Comparison of ENCODE assay signal across 1 cellular context in genomic region chr5:176541338-176542134, GRCh38.
A peak's percentile ranks its signal among the peaks of the same experiment; 100 is the strongest.
TF ChIP-seq lines count a peak whose summit lies in the region.

No MANE protein-coding gene starts in this region.

TF ChIP-seq in H1, 55 proteins besides CTCF, POLR2A, EP300 and RAD21:
- peak; percentile 65 for TF ChIP-seq TEAD4 (IDR thresholded peaks at IDR 0.05; ENCODE audit: low read depth, low read length)
- no peak for TF ChIP-seq HDAC6 (IDR thresholded peaks at IDR 0.05; ENCODE audit: low read depth, low read length)
- TF ChIP-seq USF2 (IDR thresholded peaks at IDR 0.05; ENCODE audit: low read length): no peak
- TF ChIP-seq ASH2L (IDR thresholded peaks at IDR 0.05; ENCODE audit: low read length): peak; percentile 67
- TF ChIP-seq YY1 (IDR thresholded peaks at IDR 0.05; ENCODE audit: low read depth, low read length): no peak
- TF ChIP-seq TBP (IDR thresholded peaks at IDR 0.05; ENCODE audit: low read depth, low read length): 0 out of 2 replicates have a peak, but pooled peaks have one; percentile 14
- TF ChIP-seq TAF1 (IDR thresholded peaks at IDR 0.05; ENCODE audit: low read depth, low read length): 0 out of 2 replicates have a peak, but pooled peaks have one; percentile 23
- no peak for TF ChIP-seq CBX5 (IDR thresholded peaks at IDR 0.05; ENCODE audit: low read depth, low read length)
TF ChIP-seq in H1: peak in this region for 4.
